In the genomic region with DNA sequence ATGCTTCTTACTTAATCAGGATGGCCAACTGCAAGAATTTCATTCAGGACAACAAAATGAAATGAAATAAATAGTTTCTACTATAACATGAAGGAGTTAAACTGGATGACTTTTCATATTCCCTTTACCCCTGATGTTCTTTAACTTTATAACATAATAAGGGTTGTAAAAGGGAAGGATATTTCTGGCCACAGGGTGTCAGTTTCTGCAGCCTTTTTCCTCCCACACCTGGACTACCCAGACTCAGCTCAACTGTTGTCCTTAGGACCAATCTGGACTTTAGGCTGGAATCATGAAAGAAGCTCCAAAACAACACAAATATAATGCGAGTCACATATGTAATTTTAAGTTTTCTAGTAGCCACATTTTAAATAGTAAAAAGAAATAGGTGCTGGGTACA, we compare ENCODE assay signal across 21 cellular contexts. TPM values are rescaled to one million over a fixed set of nuclear protein-coding genes. Genes with fewer than 3 reads are reported as not detected.
"Had no signal": no experiment of that assay in that cellular context is flagged by ENCODE, and none has a peak within 500 bp of the region (broad histone marks: within the 10 kb centered on the region; RNA-seq: fewer than 3 reads in every experiment).

No MANE protein-coding gene starts in this region.

- H3K9me3 ChIP-seq: right lobe of liver, stomach had no signal

- H3K27me3 Mint-ChIP-seq: brain; central memory CD8-positive, alpha-beta T cell; type B pancreatic cell had no signal

- H3K4me3 ChIP-seq: right lobe of liver, stomach had no signal

- H3K27me3 ChIP-seq: right lobe of liver, stomach had no signal

- H3K36me3 ChIP-seq: right lobe of liver, stomach had no signal

- H3K27ac ChIP-seq: parathyroid adenoma, right lobe of liver, stomach had no signal

- H3K9me3 Mint-ChIP-seq: activated CD4-positive, alpha-beta memory T cell treated with anti-CD3 and anti-CD28 coated beads for 36 hours; central memory CD8-positive, alpha-beta T cell; natural killer cell treated with Interleukin-12 subunit alpha and Interleukin-12 subunit beta and Interleukin-15 and Interleukin-18, amount 100 ng/mL, for 72 hours; T-helper 2 cell treated with Interferon-gamma antibody and Interleukin-4, amounts not matched to agents 5 μg/mL and 100 μg/mL, for 36 hours; type B pancreatic cell had no signal

- H3K4me1 ChIP-seq: parathyroid adenoma, right lobe of liver, stomach had no signal

- H3K9ac ChIP-seq: parathyroid adenoma had no signal

- ATAC-seq: left ventricle myocardium superior; natural killer cell treated with Interleukin-12 subunit alpha and Interleukin-12 subunit beta and Interleukin-15 and Interleukin-18, amount 100 ng/mL, for 72 hours; right lobe of liver had no signal

- H3K79me2 ChIP-seq: parathyroid adenoma had no signal

- H3K36me3 Mint-ChIP-seq: activated CD4-positive, alpha-beta memory T cell treated with anti-CD3 and anti-CD28 coated beads for 36 hours; brain; natural killer cell treated with Interleukin-12 subunit alpha and Interleukin-12 subunit beta and Interleukin-15 and Interleukin-18, amount 100 ng/mL, for 72 hours; type B pancreatic cell had no signal

- H2AFZ ChIP-seq: parathyroid adenoma had no signal

- DNase-seq: activated B cell treated with CpG ODN at 0.5 μM for 24 hours; activated CD4-positive, alpha-beta memory T cell treated with anti-CD3 and anti-CD28 coated beads for 36 hours; activated CD4-positive, alpha-beta T cell treated with anti-CD3 and anti-CD28 coated beads for 4 hours; activated T-cell treated with anti-CD3 and anti-CD28 coated beads for 4 hours; cortex of kidney; effector CD4-positive, alpha-beta T cell; kidney; left ventricle myocardium superior; mesendoderm; right lobe of liver; small intestine; stimulated activated CD4-positive, alpha-beta T cell treated with anti-CD3 and anti-CD28 coated beads, Interleukin-4, amount 100 ng/mL, for 1 hour; stomach had no signal

- H3K4me1 Mint-ChIP-seq: brain had no signal

- H3K4me3 Mint-ChIP-seq: activated B cell treated with CpG ODN at 0.5 μM for 24 hours; activated CD4-positive, alpha-beta memory T cell treated with anti-CD3 and anti-CD28 coated beads for 36 hours; brain; central memory CD8-positive, alpha-beta T cell; natural killer cell treated with Interleukin-12 subunit alpha and Interleukin-12 subunit beta and Interleukin-15 and Interleukin-18, amount 100 ng/mL, for 72 hours; T-helper 2 cell treated with Interferon-gamma antibody and Interleukin-4, amounts not matched to agents 5 μg/mL and 100 μg/mL, for 36 hours; type B pancreatic cell had no signal

- H3K27ac Mint-ChIP-seq: activated CD4-positive, alpha-beta memory T cell treated with anti-CD3 and anti-CD28 coated beads for 36 hours; natural killer cell treated with Interleukin-12 subunit alpha and Interleukin-12 subunit beta and Interleukin-15 and Interleukin-18, amount 100 ng/mL, for 72 hours; T-helper 2 cell treated with Interferon-gamma antibody and Interleukin-4, amounts not matched to agents 5 μg/mL and 100 μg/mL, for 36 hours; type B pancreatic cell had no signal

RNA-seq across cellular contexts. Expression of a gene that starts 43.4 kb away (rescaled TPM):
- total RNA-seq: activated B cell treated with CpG ODN at 0.5 μM for 24 hours; activated CD4-positive, alpha-beta memory T cell treated with anti-CD3 and anti-CD28 coated beads for 36 hours; frontal cortex; kidney; left ventricle myocardium superior; natural killer cell treated with Interleukin-12 subunit alpha and Interleukin-12 subunit beta and Interleukin-15 and Interleukin-18, amount 100 ng/mL, for 72 hours; right lobe of liver; stomach; temporal lobe had no signal
